ENCODE assay signal across 8 cellular contexts in the genomic region with DNA sequence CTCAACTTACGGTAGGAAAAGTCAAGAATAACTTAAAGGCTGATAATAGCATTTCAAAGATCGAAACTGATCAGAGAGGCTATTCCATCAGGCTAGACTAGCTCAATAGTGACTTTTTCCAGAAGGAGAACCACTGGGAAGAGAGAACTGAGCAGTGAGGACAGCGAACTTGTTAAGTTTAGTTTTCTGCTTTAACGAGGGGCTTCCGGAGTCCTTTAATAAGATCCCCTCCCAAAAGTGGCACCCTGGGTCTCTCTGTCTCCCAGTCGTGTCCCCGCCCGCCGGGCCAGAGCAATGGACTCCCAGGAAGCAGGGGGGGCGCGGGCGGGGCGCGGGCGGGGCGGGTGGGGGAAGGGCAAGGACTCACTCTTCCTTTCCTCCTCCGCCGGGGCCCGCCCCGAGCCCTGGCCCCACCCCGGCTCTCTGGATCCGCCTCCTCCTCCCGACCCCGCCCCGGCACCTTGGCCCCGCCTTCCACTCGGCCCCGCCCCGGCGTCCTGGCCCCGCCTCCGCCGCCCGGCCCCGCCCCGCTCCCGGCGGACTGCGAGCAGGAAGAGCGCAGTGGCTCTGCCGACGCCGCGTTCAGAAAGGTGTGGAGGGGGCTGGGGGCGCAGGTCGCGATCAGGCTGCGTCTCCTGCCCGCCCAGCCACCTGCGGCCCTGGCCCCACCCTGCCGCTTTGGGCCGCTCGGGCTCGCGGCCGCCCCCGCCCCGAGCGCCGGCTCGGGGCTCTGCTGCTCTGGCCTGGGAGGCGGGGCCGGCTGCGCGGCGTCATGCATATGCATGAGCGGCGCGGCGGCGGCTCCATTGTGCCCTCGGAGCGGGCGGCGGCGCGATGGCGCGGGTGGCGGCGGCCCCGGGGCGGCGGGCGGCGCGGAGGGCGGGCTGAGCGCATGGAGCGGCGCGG. TPM values are rescaled to one million over a fixed set of nuclear protein-coding genes. Genes with fewer than 3 reads are reported as not detected.
DNase-seq lines count a peak whose midpoint lies in the region; ATAC-seq and TF ChIP-seq lines count a peak whose summit lies in the region.

A gene with protein sequence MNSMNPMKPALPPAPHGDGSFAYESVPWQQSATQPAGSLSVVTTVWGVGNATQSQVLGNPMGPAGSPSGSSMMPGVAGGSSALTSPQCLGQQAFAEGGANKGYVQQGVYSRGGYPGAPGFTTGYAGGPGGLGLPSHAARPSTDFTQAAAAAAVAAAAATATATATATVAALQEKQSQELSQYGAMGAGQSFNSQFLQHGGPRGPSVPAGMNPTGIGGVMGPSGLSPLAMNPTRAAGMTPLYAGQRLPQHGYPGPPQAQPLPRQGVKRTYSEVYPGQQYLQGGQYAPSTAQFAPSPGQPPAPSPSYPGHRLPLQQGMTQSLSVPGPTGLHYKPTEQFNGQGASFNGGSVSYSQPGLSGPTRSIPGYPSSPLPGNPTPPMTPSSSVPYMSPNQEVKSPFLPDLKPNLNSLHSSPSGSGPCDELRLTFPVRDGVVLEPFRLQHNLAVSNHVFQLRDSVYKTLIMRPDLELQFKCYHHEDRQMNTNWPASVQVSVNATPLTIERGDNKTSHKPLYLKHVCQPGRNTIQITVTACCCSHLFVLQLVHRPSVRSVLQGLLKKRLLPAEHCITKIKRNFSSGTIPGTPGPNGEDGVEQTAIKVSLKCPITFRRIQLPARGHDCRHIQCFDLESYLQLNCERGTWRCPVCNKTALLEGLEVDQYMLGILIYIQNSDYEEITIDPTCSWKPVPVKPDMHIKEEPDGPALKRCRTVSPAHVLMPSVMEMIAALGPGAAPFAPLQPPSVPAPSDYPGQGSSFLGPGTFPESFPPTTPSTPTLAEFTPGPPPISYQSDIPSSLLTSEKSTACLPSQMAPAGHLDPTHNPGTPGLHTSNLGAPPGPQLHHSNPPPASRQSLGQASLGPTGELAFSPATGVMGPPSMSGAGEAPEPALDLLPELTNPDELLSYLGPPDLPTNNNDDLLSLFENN (plus strand): TSS at position 806 of the 906 bp plus-strand sequence. CDS start 7,403 bp downstream, outside the sequence.

- H3K27ac Mint-ChIP-seq in activated CD4-positive, alpha-beta memory T cell treated with anti-CD3 and anti-CD28 coated beads for 36 hours, result peak within 1 kb of the TSS; percentile 87

- intact Hi-C loops in activated CD4-positive, alpha-beta memory T cell treated with anti-CD3 and anti-CD28 coated beads for 36 hours (cut with micrococcal nuclease), result loop anchor here (1.0 kb wide), 5 partner anchors 13 to 166 kb away; partner anchors contain the start of genes OGDH, PPIA and TMED4

- TF ChIP-seq CTCF in C4-2B (conservative IDR thresholded peaks at IDR 0.05) (no peak), liver (IDR thresholded peaks at IDR 0.05; ENCODE audit: low read depth, low read length, missing input control) (no peak)

- H3K4me1 ChIP-seq in liver (ENCODE audit: control insufficient read depth in 4 of 4, insufficient read depth in 4 of 4, low read length in 3 of 4), result peaks cover 15 to 34% (median 25%) of the 10 kb centered on the region in 4 donors

- no peaks in the 10 kb centered on the region for H3K9me3 Mint-ChIP-seq in activated CD4-positive, alpha-beta memory T cell treated with anti-CD3 and anti-CD28 coated beads for 36 hours

- peaks cover 39% of the 10 kb centered on the region for H3K4me1 Mint-ChIP-seq in activated CD4-positive, alpha-beta memory T cell treated with anti-CD3 and anti-CD28 coated beads for 36 hours (ENCODE audit: low read depth)

- H3K36me3 ChIP-seq in liver (ENCODE audit: control insufficient read depth in 4 of 4, insufficient read depth in 3 of 4, low read depth in 1 of 4, low read length in 3 of 4), result no peaks in the 10 kb centered on the region

- DNase-seq in NCI-H774 (lab: John Stamatoyannopoulos, UW) (peak; percentile 91), dermis microvascular lymphatic vessel endothelial cell (ENCODE audit: low read depth in 2 of 2) (peak; percentile 56 to 86)
- peak; percentile 93 for DNase-seq in activated CD4-positive, alpha-beta memory T cell treated with anti-CD3 and anti-CD28 coated beads for 36 hours
- DNase-seq in stimulated activated CD4-positive, alpha-beta T cell treated with anti-CD3 and anti-CD28 coated beads, Interleukin-4, amount 100 ng/mL, for 1 hour, result peak; percentile 90

- peak within 1 kb of the TSS; percentile 85 for H3K27ac ChIP-seq in C4-2B
- peak within 1 kb of the TSS; percentile 95 to 97 for H3K27ac ChIP-seq in liver (ENCODE audit: low read depth in 1 of 2, low read length in 2 of 2)

- peak; percentile 59 for ATAC-seq in GM19395 (IDR thresholded peaks at IDR 0.05; ENCODE audit: unreplicated experiment)
- peak; percentile 68 for ATAC-seq in HG03571 (IDR thresholded peaks at IDR 0.05; ENCODE audit: unreplicated experiment)

- H3K9me3 ChIP-seq in liver (ENCODE audit: control insufficient read depth in 4 of 4, low read length in 3 of 4), result no peaks in the 10 kb centered on the region

- CTCF ChIA-PET in activated CD4-positive, alpha-beta memory T cell treated with anti-CD3 and anti-CD28 coated beads for 36 hours (lab: Charles Lee), result no interaction called here

- H3K27me3 Mint-ChIP-seq in activated CD4-positive, alpha-beta memory T cell treated with anti-CD3 and anti-CD28 coated beads for 36 hours, result no peaks in the 10 kb centered on the region

- TF ChIP-seq RAD21 in liver (IDR thresholded peaks at IDR 0.05), result no peak

- peak within 1 kb of the TSS; percentile 73 to 95 (median 83) for H3K4me3 ChIP-seq in liver (ENCODE audit: low read depth in 1 of 3, low read length in 3 of 3)

- H3K9ac ChIP-seq in liver (ENCODE audit: low read depth in 1 of 2, low read length in 2 of 2), result peak within 1 kb of the TSS; percentile 43 to 75

- no peaks in the 10 kb centered on the region for H3K27me3 ChIP-seq in liver (ENCODE audit: control insufficient read depth in 4 of 4, insufficient read depth in 4 of 4, low read length in 3 of 4)

- peaks cover 8% of the 10 kb centered on the region for H3K36me3 Mint-ChIP-seq in activated CD4-positive, alpha-beta memory T cell treated with anti-CD3 and anti-CD28 coated beads for 36 hours

- 2% methylated on average over 92 of the region's 92 CpGs for WGBS in liver

- POLR2A ChIA-PET in activated CD4-positive, alpha-beta memory T cell treated with anti-CD3 and anti-CD28 coated beads for 36 hours (lab: Charles Lee), result interaction anchor here (0.5 to 3.4 kb wide), 9 partner anchors 13 to 142 kb away, joined by 3 to 24 read pairs (median 3); partner anchors contain the start of genes H2AZ2, OGDH and PURB

- peak within 1 kb of the TSS; percentile 81 for H3K4me3 Mint-ChIP-seq in activated CD4-positive, alpha-beta memory T cell treated with anti-CD3 and anti-CD28 coated beads for 36 hours

TF ChIP-seq in liver, 16 proteins besides CTCF, POLR2A, EP300 and RAD21:
- TF ChIP-seq TAF1 (conservative IDR thresholded peaks at IDR 0.05) (no peak), SP1 (IDR thresholded peaks at IDR 0.05) (no peak), YY1 (IDR thresholded peaks at IDR 0.05) (peak; percentile 20), EGR1 (IDR thresholded peaks at IDR 0.05; ENCODE audit: low read depth in 2 of 2) (peak in 1 of 2 donors; percentile 58), MAX (IDR thresholded peaks at IDR 0.05) (no peak), FOXA1 (IDR thresholded peaks at IDR 0.05) (no peak), JUND (IDR thresholded peaks at IDR 0.05) (no peak), HNF4A (conservative IDR thresholded peaks at IDR 0.05) (no peak)
- TF ChIP-seq, protein P1, sequence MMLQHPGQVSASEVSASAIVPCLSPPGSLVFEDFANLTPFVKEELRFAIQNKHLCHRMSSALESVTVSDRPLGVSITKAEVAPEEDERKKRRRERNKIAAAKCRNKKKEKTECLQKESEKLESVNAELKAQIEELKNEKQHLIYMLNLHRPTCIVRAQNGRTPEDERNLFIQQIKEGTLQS (IDR thresholded peaks at IDR 0.05), result no peak
- TF ChIP-seq, protein P2, sequence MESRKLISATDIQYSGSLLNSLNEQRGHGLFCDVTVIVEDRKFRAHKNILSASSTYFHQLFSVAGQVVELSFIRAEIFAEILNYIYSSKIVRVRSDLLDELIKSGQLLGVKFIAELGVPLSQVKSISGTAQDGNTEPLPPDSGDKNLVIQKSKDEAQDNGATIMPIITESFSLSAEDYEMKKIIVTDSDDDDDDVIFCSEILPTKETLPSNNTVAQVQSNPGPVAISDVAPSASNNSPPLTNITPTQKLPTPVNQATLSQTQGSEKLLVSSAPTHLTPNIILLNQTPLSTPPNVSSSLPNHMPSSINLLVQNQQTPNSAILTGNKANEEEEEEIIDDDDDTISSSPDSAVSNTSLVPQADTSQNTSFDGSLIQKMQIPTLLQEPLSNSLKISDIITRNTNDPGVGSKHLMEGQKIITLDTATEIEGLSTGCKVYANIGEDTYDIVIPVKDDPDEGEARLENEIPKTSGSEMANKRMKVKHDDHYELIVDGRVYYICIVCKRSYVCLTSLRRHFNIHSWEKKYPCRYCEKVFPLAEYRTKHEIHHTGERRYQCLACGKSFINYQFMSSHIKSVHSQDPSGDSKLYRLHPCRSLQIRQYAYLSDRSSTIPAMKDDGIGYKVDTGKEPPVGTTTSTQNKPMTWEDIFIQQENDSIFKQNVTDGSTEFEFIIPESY (IDR thresholded peaks at IDR 0.05), result no peak

RNA-seq across cellular contexts. Expression of the gene that starts here (rescaled TPM):
- total RNA-seq in activated CD4-positive, alpha-beta memory T cell treated with anti-CD3 and anti-CD28 coated beads for 36 hours, result 10 to 100 TPM; 84.7 to 92.3 TPM
- total RNA-seq in dermis microvascular lymphatic vessel endothelial cell, result 5.0 and 7.5 TPM in 2 replicates
- 10 to 100 TPM in 1 of 2 donors, 1 to 10 TPM in 1; 4.4 to 11.0 TPM for total RNA-seq in liver
- 10 to 100 TPM in 1 of 2 donors, 1 to 10 TPM in 1; 4.5 to 11.6 TPM for polyA plus RNA-seq in liver

Comparison
In these comparisons a context has a peak if more than half of its experiments do, and no peak if none do; other contexts are left out.
1. Peak in every context shown above with its lines: DNase-seq, ATAC-seq, H3K4me3 ChIP-seq and H3K27ac ChIP-seq.
2. RNA of the gene that starts here (total RNA-seq): 84.7 to 92.3 TPM in activated CD4-positive, alpha-beta memory T cell treated with anti-CD3 and anti-CD28 coated beads for 36 hours; 4.4 to 11.0 TPM in liver and 5.0 to 7.5 TPM in dermis microvascular lymphatic vessel endothelial cell; every median in the first group is over 4 times any median in the second.